8 cellular contexts compared by ENCODE assay signal in genomic region chr7:100373261-100373831, GRCh38. TPM values are rescaled to one million over a fixed set of nuclear protein-coding genes. Genes with fewer than 3 reads are reported as not detected.
A peak's percentile ranks its signal among the peaks of the same experiment; 100 is the strongest.
DNase-seq lines count a peak whose midpoint lies in the region; ATAC-seq and TF ChIP-seq lines count a peak whose summit lies in the region.

Gene PILRA, plus strand, starts transcription at chr7:100373487. Its CDS starts 170 bp downstream, at chr7:100373657.

- TF ChIP-seq CTCF in DND-41 (IDR thresholded peaks at IDR 0.05; ENCODE audit: borderline replicate concordance, extremely low read depth, low read length, poor library complexity, severe bottlenecking) (no peak), foreskin fibroblast (IDR thresholded peaks at IDR 0.05; ENCODE audit: low read depth, low read length) (no peak)

- no peaks in the 10 kb centered on the region for H3K79me2 ChIP-seq in DND-41 (ENCODE audit: insufficient read depth, low read length)

- H3K9me3 ChIP-seq in DND-41 (ENCODE audit: insufficient read depth, low read length, severe bottlenecking) (no peaks in the 10 kb centered on the region), SK-N-MC (ENCODE audit: low read depth, low read length) (no peaks in the 10 kb centered on the region)

- peaks cover 3% of the 10 kb centered on the region; the same call in 1 of the 2 replicates for H4K20me1 ChIP-seq in DND-41 (ENCODE audit: insufficient read depth, low read length)

- H2AFZ ChIP-seq in DND-41 (ENCODE audit: low read depth, low read length), result peak within 1 kb of the TSS; percentile 76

- H3K36me3 ChIP-seq in DND-41 (ENCODE audit: insufficient read depth, low read length) (peaks cover 5% of the 10 kb centered on the region), SK-N-MC (ENCODE audit: insufficient read depth, low read length) (no peaks in the 10 kb centered on the region)

- ATAC-seq in DND-41 (ENCODE audit: insufficient read depth, low read depth) (no peak), HG02571 (IDR thresholded peaks at IDR 0.05; ENCODE audit: unreplicated experiment) (no peak)

- DNase-seq in DND-41 (no peak), SK-N-MC (ENCODE audit: low read depth, low spot score) (no peak), foreskin fibroblast (peak; percentile 10 to 49), posterior vena cava (ENCODE audit: low spot score) (peak; percentile 83), cerebellar nuclear complex (lab: John Stamatoyannopoulos, UW) (no peak), midbrain (lab: John Stamatoyannopoulos, UW) (no peak)
- no peak for DNase-seq in NK-92 treated with Interleukin-12 subunit alpha and Interleukin-12 subunit beta, amount 100 ng/mL, for 24 hours (lab: John Stamatoyannopoulos, UW)

- H3K4me3 ChIP-seq in DND-41 (ENCODE audit: low read depth in 1 of 2, low read length in 2 of 2) (no peak within 1 kb of the TSS), SK-N-MC (no peak within 1 kb of the TSS), foreskin fibroblast (ENCODE audit: low read depth in 1 of 2, low read length in 2 of 2) (no peak within 1 kb of the TSS)

- no peak within 1 kb of the TSS for H3K9ac ChIP-seq in DND-41 (ENCODE audit: low read depth, low read length)
- H3K9ac ChIP-seq in SK-N-MC (ENCODE audit: insufficient read length), result no peak within 1 kb of the TSS

- intact Hi-C loops in posterior vena cava (cut with DNase I), result no loop called here

- H3K27ac ChIP-seq in DND-41 (ENCODE audit: low read length), result peak within 1 kb of the TSS; percentile 61
- peak within 1 kb of the TSS; percentile 3; the same call in 1 of the 2 replicates for H3K27ac ChIP-seq in SK-N-MC

- no peaks in the 10 kb centered on the region for H3K27me3 ChIP-seq in DND-41 (ENCODE audit: insufficient read depth, low read length, poor library complexity)

- peaks cover 13% of the 10 kb centered on the region for H3K4me1 ChIP-seq in DND-41 (ENCODE audit: insufficient read depth, low read length)

- H3K4me2 ChIP-seq in DND-41 (ENCODE audit: insufficient read depth, low read length), result no peak within 1 kb of the TSS

RNA-seq across cellular contexts. Expression of gene PILRA, which starts in this region (rescaled TPM):
- 10 to 100 TPM in 1 of 2 donors, 1 to 10 TPM in 1; 5.9 to 15.3 TPM for total RNA-seq in posterior vena cava

Comparison
In these comparisons a context has a peak if more than half of its experiments do, and no peak if none do; other contexts are left out.
1. DNase-seq: peak in foreskin fibroblast (2 of 2) and posterior vena cava (single experiment); none in DND-41 (single experiment), SK-N-MC (single experiment), NK-92 treated with Interleukin-12 subunit alpha and Interleukin-12 subunit beta, amount 100 ng/mL, for 24 hours (single experiment), cerebellar nuclear complex (0 of 2) and midbrain (single experiment).